Comparison of ENCODE assay signal across 10 cellular contexts in genomic region chr4:78937837-78938236, GRCh38. TPM values are rescaled to one million over a fixed set of nuclear protein-coding genes. Genes with fewer than 3 reads are reported as not detected.
DNase-seq lines count a peak whose midpoint lies in the region; ATAC-seq, FAIRE-seq and TF ChIP-seq lines count a peak whose summit lies in the region.
"Had no signal": no experiment of that assay in that cellular context is flagged by ENCODE, and none has a peak within 500 bp of the region (broad histone marks: within the 10 kb centered on the region; RNA-seq: fewer than 3 reads in every experiment).

No MANE protein-coding gene starts in this region.

- H3K9me3 ChIP-seq in A549 (no peaks in the 10 kb centered on the region), H9 (ENCODE audit: control insufficient read depth, low read depth, low read length) (no peaks in the 10 kb centered on the region), iPS-18c (ENCODE audit: control insufficient read depth, insufficient read depth, low read length) (no peaks in the 10 kb centered on the region), tibial artery (no peaks in the 10 kb centered on the region)
- H3K9me3 ChIP-seq: adrenal gland, Peyer's patch had no signal

- intact Hi-C loops in tibial artery (cut with DNase I; ENCODE audit: low total_unique reads): no loop called here

- no peak overlapping the region for H4K8ac ChIP-seq in H9 (replicated peaks; ENCODE audit: insufficient read length, low read depth, low read length)

- H3K4me3 Mint-ChIP-seq in H9: peak overlapping the region; percentile 77 to 83
- H3K4me3 Mint-ChIP-seq in activated CD4-positive, alpha-beta memory T cell treated with anti-CD3 and anti-CD28 coated beads, Interleukin-2, amount 10 ng/mL, durations not matched to agents 7 days and 5 days: peak overlapping the region; percentile 38

- no peak for ATAC-seq in A549
- ATAC-seq in GM18873 (IDR thresholded peaks at IDR 0.05; ENCODE audit: low FRiP score, unreplicated experiment): no peak

- TF ChIP-seq CTCF in A549 (IDR thresholded peaks at IDR 0.05) (no peak), H9 (conservative IDR thresholded peaks at IDR 0.05) (no peak), tibial artery (IDR thresholded peaks at IDR 0.05) (no peak)

- no peak overlapping the region for H3K18ac ChIP-seq in H9 (ENCODE audit: insufficient read length, low read depth, low read length)

- no peak overlapping the region for H2AFZ ChIP-seq in H9 (ENCODE audit: low read length)

- no peak overlapping the region for H4K5ac ChIP-seq in H9 (ENCODE audit: insufficient read length, low read depth, low read length)

- no peak overlapping the region for H3K56ac ChIP-seq in H9 (ENCODE audit: insufficient read length, low read depth, low read length)

- peaks cover 0 to under 1% (median 0%) of the 10 kb centered on the region in 3 donors for H3K36me3 ChIP-seq in tibial artery
- H3K36me3 ChIP-seq: adrenal gland, Peyer's patch had no signal

- H2BK120ac ChIP-seq in H9 (ENCODE audit: low read depth, low read length, poor library complexity, severe bottlenecking): no peak overlapping the region

- peaks cover 6% of the 10 kb centered on the region for H3K23me2 ChIP-seq in H9 (ENCODE audit: insufficient read length, low read depth, low read length, poor library complexity, severe bottlenecking)

- H2BK5ac ChIP-seq in H9 (ENCODE audit: insufficient read length, low read length): no peak overlapping the region

- no peaks in the 10 kb centered on the region; the same call in 1 of the 2 replicates for H3K79me2 ChIP-seq in H9 (ENCODE audit: insufficient read depth, low read length)

- no peaks in the 10 kb centered on the region; the same call in 1 of the 2 replicates for H3K27me3 ChIP-seq in H9 (ENCODE audit: insufficient read depth, low read length)
- H3K27me3 ChIP-seq in tibial artery: no peaks in the 10 kb centered on the region
- H3K27me3 ChIP-seq: adrenal gland, Peyer's patch had no signal

- H3K4ac ChIP-seq in H9 (ENCODE audit: low read depth, low read length): no peak overlapping the region

- no peak overlapping the region for H2BK12ac ChIP-seq in H9 (ENCODE audit: insufficient read length, low read depth, low read length)

- H3K27me3 Mint-ChIP-seq in H9 (ENCODE audit: low read depth): peaks cover 27% of the 10 kb centered on the region
- peaks cover 3% of the 10 kb centered on the region for H3K27me3 Mint-ChIP-seq in activated CD4-positive, alpha-beta memory T cell treated with anti-CD3 and anti-CD28 coated beads, Interleukin-2, amount 10 ng/mL, durations not matched to agents 7 days and 5 days

- no peak overlapping the region for H2AK5ac ChIP-seq in H9 (ENCODE audit: insufficient read length, low read length)

- no peak overlapping the region for H4K91ac ChIP-seq in H9 (ENCODE audit: insufficient read length, low read depth, low read length)

- no peak overlapping the region for H3K27ac ChIP-seq in A549
- no peak overlapping the region for H3K27ac ChIP-seq in H9 (ENCODE audit: insufficient read length, low read depth, low read length)
- H3K27ac ChIP-seq in tibial artery: no peak overlapping the region
- H3K27ac ChIP-seq: adrenal gland, Peyer's patch had no signal

- H3K4me1 ChIP-seq in A549: peaks cover 6% of the 10 kb centered on the region
- H3K4me1 ChIP-seq in H9 (ENCODE audit: insufficient read depth, low read length): peaks cover 13% of the 10 kb centered on the region; the same call in 1 of the 2 replicates
- peaks cover 0 to 19% (median 10%) of the 10 kb centered on the region in 4 donors for H3K4me1 ChIP-seq in tibial artery

- H2BK20ac ChIP-seq in H9 (ENCODE audit: low read depth, low read length, poor library complexity, severe bottlenecking): no peak overlapping the region

- no peaks in the 10 kb centered on the region for H3K9me3 Mint-ChIP-seq in H9
- H3K9me3 Mint-ChIP-seq in activated CD4-positive, alpha-beta memory T cell treated with anti-CD3 and anti-CD28 coated beads, Interleukin-2, amount 10 ng/mL, durations not matched to agents 7 days and 5 days: no peaks in the 10 kb centered on the region

- no peak overlapping the region for H3T11ph ChIP-seq in H9 (ENCODE audit: low read length)

- H3K27ac Mint-ChIP-seq in H9: no peak overlapping the region; a peak in 1 of 7 replicates
- no peak overlapping the region for H3K27ac Mint-ChIP-seq in activated CD4-positive, alpha-beta memory T cell treated with anti-CD3 and anti-CD28 coated beads, Interleukin-2, amount 10 ng/mL, durations not matched to agents 7 days and 5 days

- peaks cover 0 to 3% (median 0%) of the 10 kb centered on the region in 3 experiments; a peak in 2 of 7 replicates for H3K36me3 Mint-ChIP-seq in H9 (ENCODE audit: insufficient read depth in 1 of 3, low read depth in 3 of 3)
- peaks cover 2% of the 10 kb centered on the region for H3K36me3 Mint-ChIP-seq in activated CD4-positive, alpha-beta memory T cell treated with anti-CD3 and anti-CD28 coated beads, Interleukin-2, amount 10 ng/mL, durations not matched to agents 7 days and 5 days (ENCODE audit: low read depth)

- FAIRE-seq in A549 (lab: Jason Lieb, UNC): no peak

- POLR2A ChIA-PET in A549 (lab: Yijun Ruan, JAX): no interaction called here
- POLR2A ChIA-PET in activated CD4-positive, alpha-beta memory T cell treated with anti-CD3 and anti-CD28 coated beads, Interleukin-2, amount 10 ng/mL, durations not matched to agents 7 days and 5 days (lab: Charles Lee): interaction anchor here (0.8 to 2.3 kb wide), 3 partner anchors 10 to 16 kb away, joined by 4 to 6 read pairs (median 4); no protein-coding TSS in a partner anchor

- WGBS in A549 (ENCODE audit: missing lambda C conversion rate): 93% methylated on average over 4 of the region's 4 CpGs
- WGBS in H9 (ENCODE audit: extremely low coverage, insufficient read length, low lambda C conversion rate): no CpG with 5 or more reads among the region's 4 CpGs

- no peak for TF ChIP-seq RAD21 in A549 (conservative IDR thresholded peaks at IDR 0.05 in 1 of 2, IDR thresholded peaks at IDR 0.05 in 1 of 2)

- TF ChIP-seq POLR2A in A549 (IDR thresholded peaks at IDR 0.05; ENCODE audit: low read length): no peak

- H2BK15ac ChIP-seq in H9 (ENCODE audit: low read depth, low read length): no peak overlapping the region; the same call in 1 of the 2 replicates

- peaks cover 30 to 32% of the 10 kb centered on the region in 2 experiments for H3K4me1 Mint-ChIP-seq in H9
- peaks cover 35% of the 10 kb centered on the region for H3K4me1 Mint-ChIP-seq in activated CD4-positive, alpha-beta memory T cell treated with anti-CD3 and anti-CD28 coated beads, Interleukin-2, amount 10 ng/mL, durations not matched to agents 7 days and 5 days

- DNase-seq in A549 (ENCODE audit: low read depth in 1 of 2, low spot score in 1 of 2): peak in 1 of 2 experiments; percentile 8
- no peak for DNase-seq in H9
- DNase-seq in activated CD4-positive, alpha-beta memory T cell treated with anti-CD3 and anti-CD28 coated beads, Interleukin-2, amount 10 ng/mL, durations not matched to agents 7 days and 5 days: no peak
- no peak for DNase-seq in tibial artery
- DNase-seq in OCI-M2 (lab: John Stamatoyannopoulos, UW; ENCODE audit: unreplicated experiment): no peak
- DNase-seq in NCI-H1930 (lab: John Stamatoyannopoulos, UW): no peak

- no peak overlapping the region for H3K9ac ChIP-seq in H9 (ENCODE audit: extremely low read depth, insufficient read length, low read length)

- H3K4me2 ChIP-seq in A549 (peak overlapping the region; percentile 95), H9 (ENCODE audit: insufficient read depth, insufficient read length, low read length) (peak overlapping the region; percentile 56)

- CTCF ChIA-PET in A549 (lab: Yijun Ruan, JAX): interaction anchor here (1.2 kb wide), 1 partner anchor 15 kb away, joined by 3 read pairs; no protein-coding TSS in a partner anchor
- CTCF ChIA-PET in activated CD4-positive, alpha-beta memory T cell treated with anti-CD3 and anti-CD28 coated beads, Interleukin-2, amount 10 ng/mL, durations not matched to agents 7 days and 5 days (lab: Charles Lee): interaction anchor here (2.8 kb wide), 1 partner anchor 15 kb away, joined by 16 read pairs; no protein-coding TSS in a partner anchor

- H3K23ac ChIP-seq in H9 (ENCODE audit: insufficient read length, low read depth, low read length): no peak overlapping the region

- H3K4me3 ChIP-seq in A549: no peak overlapping the region
- 0 out of 2 replicates have a peak overlapping the region, but pooled peaks have one; percentile 90 for H3K4me3 ChIP-seq in iPS-18c (ENCODE audit: insufficient read depth, low read depth, low read length)
- H3K4me3 ChIP-seq in tibial artery: peak overlapping the region in 1 of 2 donors; percentile 83

- H3K79me1 ChIP-seq in H9 (ENCODE audit: insufficient read depth, low read depth, low read length, poor library complexity, severe bottlenecking): no peaks in the 10 kb centered on the region

- H3K14ac ChIP-seq in H9 (ENCODE audit: insufficient read depth, low read length): no peak overlapping the region

- H4K20me1 ChIP-seq in H9 (ENCODE audit: control insufficient read depth, insufficient read depth, insufficient read length): no peaks in the 10 kb centered on the region

- no peak for TF ChIP-seq EP300 in A549 (IDR thresholded peaks at IDR 0.05)

TF ChIP-seq in A549, 52 proteins besides CTCF, POLR2A, EP300 and RAD21:
- TF ChIP-seq NR3C1 (IDR thresholded peaks at IDR 0.05) (no peak), FOSL2 (IDR thresholded peaks at IDR 0.05) (no peak), FOSL2 (CRISPR knock-in tag; IDR thresholded peaks at IDR 0.05) (0 out of 2 replicates have a peak, but pooled peaks have one; percentile 18)

RNA-seq across cellular contexts. Expression of gene PAQR3, which starts 1.4 kb away (rescaled TPM):
- polyA plus RNA-seq in A549 (2011; rRNA removed): 23.4 and 26.4 TPM in 2 replicates
- polyA plus RNA-seq in A549 (2012; cell fraction: cytosol; rRNA removed): 4.1 and 6.1 TPM in 2 replicates
- polyA plus RNA-seq in A549 (2012; cell fraction: nucleus; rRNA removed): 2.0 and 4.3 TPM in 2 replicates
- polyA plus RNA-seq in A549 (2017; fragmentation: RNase III; extraction: RNeasy Plus Mini Kit Qiagen cat#74134 plus additional on column Dnase treatment): 6.5 to 7.1 TPM (median 6.6 TPM) in 3 replicates
- polyA minus RNA-seq in A549 (2011; rRNA and poly(A)+ RNA removed): 22.4 and 24.6 TPM in 2 replicates
- 23.9 and 26.3 TPM in 2 replicates for total RNA-seq in H9 (2021)
- 10 to 100 TPM; 12.4 to 12.7 TPM for total RNA-seq in activated CD4-positive, alpha-beta memory T cell treated with anti-CD3 and anti-CD28 coated beads, Interleukin-2, amount 10 ng/mL, durations not matched to agents 7 days and 5 days
